Comparison of ENCODE assay signal across 8 cellular contexts in the genomic region with DNA sequence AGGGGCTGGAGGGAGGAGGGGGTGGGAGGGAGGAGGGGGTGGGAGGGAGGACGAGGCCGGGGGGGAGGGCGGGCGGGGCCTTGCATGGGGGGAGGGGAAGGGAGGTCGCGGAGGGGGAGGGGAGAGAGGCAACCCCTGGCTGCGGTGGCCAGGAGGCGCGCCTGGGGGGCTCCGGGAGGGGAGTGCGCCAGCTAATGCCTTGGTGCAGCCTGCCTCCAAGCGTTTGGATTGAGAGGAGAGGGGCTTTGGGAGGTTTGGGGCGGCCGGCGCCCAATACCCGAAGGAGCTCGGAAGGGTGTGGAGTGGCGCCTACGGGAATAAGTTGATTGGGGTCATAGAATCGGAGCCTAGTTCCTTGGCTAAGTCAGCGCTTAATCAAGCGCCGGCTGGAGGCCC. TPM values are rescaled to one million over a fixed set of nuclear protein-coding genes. Genes with fewer than 3 reads are reported as not detected.
A peak's percentile ranks its signal among the peaks of the same experiment; 100 is the strongest.
DNase-seq lines count a peak whose midpoint lies in the region; ATAC-seq, FAIRE-seq and TF ChIP-seq lines count a peak whose summit lies in the region.

No MANE protein-coding gene starts in this region.

- WGBS in heart right ventricle, 2 donors, result 1 to 2% methylated on average over 17 to 22 of the region's 23 CpGs
- WGBS in trophoblast cell (ENCODE audit: extremely low coverage, insufficient coverage, insufficient read length), result no CpG with 5 or more reads among the region's 23 CpGs

- H2AFZ ChIP-seq in trophoblast cell (ENCODE audit: insufficient read depth, low read length, poor library complexity), result no peak overlapping the region

- peak; percentile 24; the same call in 1 of the 2 replicates for ATAC-seq in Panc1
- peak; percentile 2 to 39 (median 13) for ATAC-seq in heart right ventricle
- no peak for ATAC-seq in GM21825 (IDR thresholded peaks at IDR 0.05; ENCODE audit: unreplicated experiment)

- H3K9me3 Mint-ChIP-seq in activated naive CD8-positive, alpha-beta T cell treated with anti-CD3 and anti-CD28 coated beads for 36 hours, result peaks cover 4% of the 10 kb centered on the region

- H2AK5ac ChIP-seq in trophoblast cell (ENCODE audit: low read length), result peak overlapping the region; percentile 55

- H3K27ac ChIP-seq in Panc1 (ENCODE audit: low read length) (peak overlapping the region; percentile 95), heart right ventricle (peak overlapping the region; percentile 73 to 98 (median 95)), trophoblast cell (ENCODE audit: low read depth, low read length) (peak overlapping the region; percentile 100)

- no peak for FAIRE-seq in H54 (lab: Jason Lieb, UNC)

- CTCF ChIA-PET in Panc1 (lab: Charles Lee), result interaction anchor here (1.4 kb wide), 1 partner anchor 247 kb away, joined by 3 read pairs; no protein-coding TSS in a partner anchor

- DNase-seq in AG09309 (ENCODE audit: low read depth) (no peak), H54 (ENCODE audit: insufficient read length, low spot score) (peak; percentile 10), Panc1 (ENCODE audit: low read depth, low spot score) (no peak), heart right ventricle (peak; percentile 18 to 32), trophoblast cell (peak in 1 of 2 donors; percentile 40), NCI-H187 (lab: John Stamatoyannopoulos, UW) (no peak)
- DNase-seq in activated naive CD8-positive, alpha-beta T cell treated with anti-CD3 and anti-CD28 coated beads for 36 hours, result peak; percentile 28

- peak overlapping the region; percentile 98 for H4K91ac ChIP-seq in trophoblast cell (ENCODE audit: low read depth, low read length)

- peaks cover 9% of the 10 kb centered on the region for H3K79me1 ChIP-seq in trophoblast cell (ENCODE audit: low read length)

- H3K79me2 ChIP-seq in trophoblast cell (ENCODE audit: control insufficient read depth, insufficient read depth, low read length, poor library complexity), result peaks cover 16% of the 10 kb centered on the region

- peak overlapping the region; percentile 84 for H2BK120ac ChIP-seq in trophoblast cell (ENCODE audit: insufficient read depth, low read length, poor library complexity)

- peaks cover 7% of the 10 kb centered on the region for H3K27me3 Mint-ChIP-seq in activated naive CD8-positive, alpha-beta T cell treated with anti-CD3 and anti-CD28 coated beads for 36 hours

- H3K14ac ChIP-seq in trophoblast cell (ENCODE audit: low read length), result peak overlapping the region; percentile 34

- H4K12ac ChIP-seq in trophoblast cell (ENCODE audit: low read depth, low read length), result peak overlapping the region; percentile 56

- H2BK5ac ChIP-seq in trophoblast cell (ENCODE audit: low read depth, low read length, poor library complexity), result peak overlapping the region; percentile 94

- peak overlapping the region; percentile 98 for H3K4me2 ChIP-seq in trophoblast cell (ENCODE audit: low read length)

- H3K36me3 Mint-ChIP-seq in activated naive CD8-positive, alpha-beta T cell treated with anti-CD3 and anti-CD28 coated beads for 36 hours, result peaks cover 31% of the 10 kb centered on the region

- H3K9ac ChIP-seq in trophoblast cell (ENCODE audit: low read length), result peak overlapping the region; percentile 96

- peak overlapping the region; percentile 99 for H4K8ac ChIP-seq in trophoblast cell (ENCODE audit: low read depth, low read length)

- peak overlapping the region; percentile 86 for H3K27ac Mint-ChIP-seq in activated naive CD8-positive, alpha-beta T cell treated with anti-CD3 and anti-CD28 coated beads for 36 hours

- peak overlapping the region; percentile 85 for H3K4me3 Mint-ChIP-seq in activated naive CD8-positive, alpha-beta T cell treated with anti-CD3 and anti-CD28 coated beads for 36 hours

- peak overlapping the region; percentile 84 for H3K4me3 ChIP-seq in AG09309 (ENCODE audit: control insufficient read depth, low read depth, low read length)
- H3K4me3 ChIP-seq in Panc1 (ENCODE audit: low read depth in 2 of 2, low read length in 2 of 2), result peak overlapping the region; percentile 91 to 96
- peak overlapping the region; percentile 69 to 86 (median 80) for H3K4me3 ChIP-seq in heart right ventricle
- peak overlapping the region; percentile 94 for H3K4me3 ChIP-seq in trophoblast cell (ENCODE audit: low read depth, low read length)

- H3K23ac ChIP-seq in trophoblast cell (ENCODE audit: low read length), result no peak overlapping the region

- TF ChIP-seq POLR2A in H54 (IDR thresholded peaks at IDR 0.05; ENCODE audit: low read depth, low read length), result no peak

- H2BK12ac ChIP-seq in trophoblast cell (ENCODE audit: low read length), result no peak overlapping the region

- peaks cover 39% of the 10 kb centered on the region for H3K4me1 Mint-ChIP-seq in activated naive CD8-positive, alpha-beta T cell treated with anti-CD3 and anti-CD28 coated beads for 36 hours

- in situ Hi-C loops in Panc1 (cut with HindIII; ENCODE audit: low pct_unique_long_range_greater_than_20kb, low sequenced_read_pairs), result no loop called here

- BruUV-seq in Panc1 (replicated peaks; lab: Mats Ljungman, UMichigan), result no TSS peak

- H3K36me3 ChIP-seq in Panc1 (ENCODE audit: control insufficient read depth, insufficient read depth, low read length) (peaks cover 16% of the 10 kb centered on the region), heart right ventricle (peaks cover 0 to 25% (median 7%) of the 10 kb centered on the region in 9 donors), trophoblast cell (ENCODE audit: control insufficient read depth in 1 of 2, insufficient read depth in 2 of 2, low read length in 2 of 2) (peaks cover 4 to 9% of the 10 kb centered on the region in 2 experiments)

- H3K9me3 ChIP-seq in Panc1 (ENCODE audit: control insufficient read depth, insufficient read depth, low read depth, low read length), result peaks cover 8% of the 10 kb centered on the region; the same call in 1 of the 2 replicates
- H3K9me3 ChIP-seq in heart right ventricle, result no peaks in the 10 kb centered on the region
- H3K9me3 ChIP-seq in trophoblast cell (ENCODE audit: insufficient read depth, low read depth, low read length), result no peaks in the 10 kb centered on the region

- no peak for TF ChIP-seq CTCF in AG09309 (IDR thresholded peaks at IDR 0.05; ENCODE audit: control insufficient read depth, insufficient read depth, low read depth, low read length, missing control alignments)
- no peak for TF ChIP-seq CTCF in Panc1 (IDR thresholded peaks at IDR 0.05)
- peak in 2 of 9 donors; percentile 7 to 22 for TF ChIP-seq CTCF in heart right ventricle (IDR thresholded peaks at IDR 0.05)

- H3K18ac ChIP-seq in trophoblast cell (ENCODE audit: low read length), result peak overlapping the region; percentile 96

- intact Hi-C loops in Panc1 (cut with micrococcal nuclease; ENCODE audit: unreplicated experiment), result no loop called here
- intact Hi-C loops in heart right ventricle (cut with DNase I), result loop anchor here in 1 of 10 donors (10.0 kb wide), 1 partner anchor 895 kb away; a partner anchor contains a TSS

- POLR2A ChIA-PET in Panc1 (lab: Charles Lee), result interaction anchor here (0.7 kb wide), 1 partner anchor 25 kb away, joined by 3 read pairs; no protein-coding TSS in a partner anchor

- H3K27me3 ChIP-seq in Panc1 (ENCODE audit: control insufficient read depth, insufficient read depth, low read length) (no peaks in the 10 kb centered on the region; the same call in 1 of the 2 replicates), heart right ventricle (peaks cover 0 to 15% (median 8%) of the 10 kb centered on the region in 7 donors), trophoblast cell (ENCODE audit: insufficient read depth, low read length) (no peaks in the 10 kb centered on the region)

- H3K4me1 ChIP-seq in Panc1 (ENCODE audit: control insufficient read depth, insufficient read depth, low read length), result peaks cover 20% of the 10 kb centered on the region; the same call in 1 of the 2 replicates
- H3K4me1 ChIP-seq in heart right ventricle, result peaks cover 3 to 50% (median 38%) of the 10 kb centered on the region in 9 donors
- H3K4me1 ChIP-seq in trophoblast cell (ENCODE audit: control insufficient read depth in 1 of 2, insufficient read depth in 2 of 2, low read length in 2 of 2), result peaks cover 0 to 3% of the 10 kb centered on the region in 2 experiments

- peak overlapping the region; percentile 44 for H3K4ac ChIP-seq in trophoblast cell (ENCODE audit: low read depth, low read length)

RNA-seq across cellular contexts. Expression of a gene that starts 0.5 kb away (rescaled TPM):
- total RNA-seq in Panc1 (2021; ENCODE audit: unreplicated experiment), result 159 TPM
- polyA plus RNA-seq in Panc1 (2012; ENCODE audit: insufficient read length), result 158 TPM
- total RNA-seq in activated naive CD8-positive, alpha-beta T cell treated with anti-CD3 and anti-CD28 coated beads for 36 hours, result 10 to 100 TPM; 57.8 to 61.3 TPM
- 10 to 100 TPM; 78.4 to 98.4 (median 92.4) TPM for total RNA-seq in heart right ventricle
- polyA plus RNA-seq in heart right ventricle, result 10 to 100 TPM; 44.6 to 94.0 TPM
- polyA plus RNA-seq in trophoblast cell (2013), result 175 TPM in 2 replicates

Comparison
In these comparisons a context has a peak if more than half of its experiments do, and no peak if none do; other contexts are left out.
1. DNase-seq: peak in H54 (single experiment), activated naive CD8-positive, alpha-beta T cell treated with anti-CD3 and anti-CD28 coated beads for 36 hours (single experiment) and heart right ventricle (2 of 2); none in AG09309 (single experiment), Panc1 (single experiment) and NCI-H187 (0 of 2).
2. Peak in every context shown above with its lines, with median percentiles within 50 percentile points of each other: H3K4me3 ChIP-seq and H3K27ac ChIP-seq.